17 cellular contexts compared by ENCODE assay signal in genomic region chr2:127052068-127052770, GRCh38. TPM values are rescaled to one million over a fixed set of nuclear protein-coding genes. Genes with fewer than 3 reads are reported as not detected.
DNase-seq lines count a peak whose midpoint lies in the region; ATAC-seq and TF ChIP-seq lines count a peak whose summit lies in the region.
"Had no signal": no experiment of that assay in that cellular context is flagged by ENCODE, and none has a peak within 500 bp of the region (broad histone marks: within the 10 kb centered on the region; RNA-seq: fewer than 3 reads in every experiment).

No MANE protein-coding gene starts in this region.

- H3K36me3 ChIP-seq in BE2C (no peaks in the 10 kb centered on the region), ovary (no peaks in the 10 kb centered on the region)

- H3K4me3 Mint-ChIP-seq in effector memory CD8-positive, alpha-beta T cell: no peak overlapping the region
- H3K4me3 Mint-ChIP-seq: central memory CD8-positive, alpha-beta T cell; T-helper 2 cell treated with Interferon-gamma antibody and Interleukin-4, amounts not matched to agents 5 μg/mL and 100 μg/mL, for 36 hours had no signal

- H3K9me3 ChIP-seq in BE2C: no peaks in the 10 kb centered on the region
- H3K9me3 ChIP-seq in ovary: no peaks in the 10 kb centered on the region
- H3K9me3 ChIP-seq: A549, gastroesophageal sphincter had no signal

- peaks cover 22% of the 10 kb centered on the region for H3K36me3 Mint-ChIP-seq in effector memory CD8-positive, alpha-beta T cell (ENCODE audit: insufficient read depth)

- WGBS in ovary, 3 donors: 82 to 86% (median 82%) methylated on average over 19 to 23 of the region's 23 CpGs

- intact Hi-C loops in ovary (cut with DNase I): no loop called here

- H3K4me1 Mint-ChIP-seq in effector memory CD8-positive, alpha-beta T cell (ENCODE audit: low read depth in 2 of 2): peaks cover 23 to 31% of the 10 kb centered on the region in 2 donors

- peak overlapping the region; percentile 80 to 88 for H3K27ac Mint-ChIP-seq in effector memory CD8-positive, alpha-beta T cell
- H3K27ac Mint-ChIP-seq: T-helper 2 cell treated with Interferon-gamma antibody and Interleukin-4, amounts not matched to agents 5 μg/mL and 100 μg/mL, for 36 hours had no signal

- H3K9me3 Mint-ChIP-seq in effector memory CD8-positive, alpha-beta T cell: no peaks in the 10 kb centered on the region
- H3K9me3 Mint-ChIP-seq: central memory CD8-positive, alpha-beta T cell; T-helper 2 cell treated with Interferon-gamma antibody and Interleukin-4, amounts not matched to agents 5 μg/mL and 100 μg/mL, for 36 hours had no signal

- H3K27me3 ChIP-seq in BE2C: no peaks in the 10 kb centered on the region
- H3K27me3 ChIP-seq in ovary: no peaks in the 10 kb centered on the region
- H3K27me3 ChIP-seq: gastroesophageal sphincter had no signal

- DNase-seq in NCI-H526 (lab: John Stamatoyannopoulos, UW) (peak; percentile 8 to 45), NCI-H526 treated with DMSO at 0.1 percent for 48 hours (lab: John Stamatoyannopoulos, UW) (no peak), BE2C (peak; percentile 15), ovary (peak in 4 of 5 donors; percentile 6 to 15 (median 14)), NOMO-1 treated with dmso at 0.1 percent for 144 hours (lab: John Stamatoyannopoulos, UW; ENCODE audit: unreplicated experiment) (no peak), NOMO-1 treated with DMSO at 0.1 percent for 48 hours (lab: John Stamatoyannopoulos, UW; ENCODE audit: unreplicated experiment) (no peak)
- DNase-seq in effector memory CD8-positive, alpha-beta T cell: no peak
- no peak for DNase-seq in stimulated activated CD8-positive, alpha-beta memory T cell treated with anti-CD3 and anti-CD28 coated beads, Interleukin-4, amount 100 ng/mL, for 48 hours
- DNase-seq: activated CD4-positive, alpha-beta T cell treated with anti-CD3 and anti-CD28 coated beads, Interleukin-2, amount 50 U/mL, for 4 hours; activated naive CD4-positive, alpha-beta T cell treated with Interleukin-2 at 50 U/mL for 16 hours; KG1; NCI-H1105 treated with DMSO at 0.1 percent for 48 hours had no signal

- ATAC-seq in effector memory CD8-positive, alpha-beta T cell (replicated peaks): peak; percentile 29
- ATAC-seq: gastroesophageal sphincter, HCT116 had no signal

- no peak for TF ChIP-seq EP300 in ovary (IDR thresholded peaks at IDR 0.05)

- no peak overlapping the region for H3K4me3 ChIP-seq in BE2C (ENCODE audit: low read depth, low read length)
- no peak overlapping the region for H3K4me3 ChIP-seq in ovary
- H3K4me3 ChIP-seq: A549, gastroesophageal sphincter had no signal

- no peaks in the 10 kb centered on the region for H3K27me3 Mint-ChIP-seq in effector memory CD8-positive, alpha-beta T cell
- H3K27me3 Mint-ChIP-seq: central memory CD8-positive, alpha-beta T cell had no signal

- H3K27ac ChIP-seq in ovary: no peak overlapping the region
- H3K27ac ChIP-seq: gastroesophageal sphincter had no signal

- TF ChIP-seq POLR2A in ovary (IDR thresholded peaks at IDR 0.05): no peak

- H3K4me1 ChIP-seq in BE2C (no peaks in the 10 kb centered on the region), ovary (ENCODE audit: insufficient read depth) (no peaks in the 10 kb centered on the region)

- no peak for TF ChIP-seq CTCF in BE2C (IDR thresholded peaks at IDR 0.05; ENCODE audit: low read depth, low read length)
- no peak for TF ChIP-seq CTCF in ovary (IDR thresholded peaks at IDR 0.05)

RNA-seq across cellular contexts. Expression of gene BIN1, which starts 54.7 kb away (rescaled TPM):
- polyA plus RNA-seq in BE2C (2012; ENCODE audit: insufficient read depth, insufficient read length, low read depth): 83.3 TPM
- total RNA-seq in ovary: 10 to 100 TPM; 25.2 to 77.3 (median 57.6) TPM
- 10 to 100 TPM; 16.7 to 32.6 TPM for polyA plus RNA-seq in ovary

Comparison
In these comparisons a context has a peak if more than half of its experiments do, and no peak if none do; other contexts are left out.
1. DNase-seq: peak in NCI-H526 (2 of 2), BE2C (single experiment) and ovary (4 of 5); none in NCI-H526 treated with DMSO at 0.1 percent for 48 hours (single experiment), effector memory CD8-positive, alpha-beta T cell (0 of 3), stimulated activated CD8-positive, alpha-beta memory T cell treated with anti-CD3 and anti-CD28 coated beads, Interleukin-4, amount 100 ng/mL, for 48 hours (single experiment), NOMO-1 treated with dmso at 0.1 percent for 144 hours (single experiment) and NOMO-1 treated with DMSO at 0.1 percent for 48 hours (single experiment).